ENCODE assay signal across 10 cellular contexts in the genomic region with DNA sequence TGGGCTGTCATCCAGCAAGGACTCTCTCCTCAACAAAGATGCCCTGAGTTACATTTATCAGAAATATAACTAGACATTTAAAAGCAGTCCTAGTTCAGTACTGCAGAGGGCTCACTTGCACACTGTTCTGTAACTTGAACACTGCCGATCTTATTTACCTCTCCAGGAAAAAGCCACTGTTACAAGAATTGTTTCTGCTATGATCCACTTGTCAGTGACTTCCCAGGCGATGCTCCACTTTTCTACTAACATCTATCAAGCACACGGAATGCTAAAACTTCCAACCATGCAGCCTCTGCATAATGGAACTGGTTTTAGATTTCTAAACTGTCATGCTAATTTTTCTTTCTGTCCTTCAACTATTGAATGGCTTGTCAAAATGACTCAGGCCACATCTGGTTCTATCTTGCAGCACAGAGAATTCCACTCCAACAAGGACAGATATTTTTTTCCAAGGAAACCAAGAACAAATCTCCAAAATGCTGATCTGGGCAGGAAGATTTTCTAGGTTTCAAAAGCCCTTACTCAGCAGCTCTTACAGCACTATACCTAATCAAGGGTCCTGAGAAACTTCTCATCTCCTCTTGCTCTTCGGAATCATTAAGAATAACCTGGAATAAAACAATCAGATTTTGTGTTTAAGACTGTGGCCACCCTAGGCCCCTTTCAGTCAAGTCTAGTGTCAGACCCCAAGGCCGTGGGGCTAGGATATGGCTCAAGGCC. TPM values are rescaled to one million over a fixed set of nuclear protein-coding genes. Genes with fewer than 3 reads are reported as not detected.
DNase-seq lines count a peak whose midpoint lies in the region; ATAC-seq and TF ChIP-seq lines count a peak whose summit lies in the region.
"Had no signal": no experiment of that assay in that cellular context is flagged by ENCODE, and none has a peak within 500 bp of the region (broad histone marks: within the 10 kb centered on the region; RNA-seq: fewer than 3 reads in every experiment).

No MANE protein-coding gene starts in this region.

- no peaks in the 10 kb centered on the region for H3K36me3 ChIP-seq in ACC112 (ENCODE audit: insufficient read depth, low read length)
- peaks cover 61% of the 10 kb centered on the region for H3K36me3 ChIP-seq in left ventricle myocardium inferior
- no peaks in the 10 kb centered on the region for H3K36me3 ChIP-seq in H7 (replicated peaks; ENCODE audit: control insufficient read depth, insufficient read depth, low read length)

- DNase-seq in HFFc6 (peak; percentile 58), SW480 (ENCODE audit: low spot score) (peak; percentile 39), left ventricle myocardium inferior (no peak), H7 (no peak), NCI-H2196 (lab: John Stamatoyannopoulos, UW; ENCODE audit: unreplicated experiment) (no peak)
- DNase-seq: effector memory CD8-positive, alpha-beta T cell had no signal

- peak; percentile 73 for TF ChIP-seq CTCF in HFFc6 (IDR thresholded peaks at IDR 0.05)
- TF ChIP-seq CTCF in left ventricle myocardium inferior (IDR thresholded peaks at IDR 0.05; ENCODE audit: borderline replicate concordance): peak; percentile 58

- no peaks in the 10 kb centered on the region for H3K27me3 Mint-ChIP-seq in HFFc6 (ENCODE audit: insufficient read depth)
- H3K27me3 Mint-ChIP-seq: effector memory CD8-positive, alpha-beta T cell had no signal

- peak overlapping the region; percentile 21 for H2AFZ ChIP-seq in ACC112 (ENCODE audit: low read length, unreplicated experiment)

- no peaks in the 10 kb centered on the region for H3K9me3 Mint-ChIP-seq in HFFc6

- H3K27ac ChIP-seq in ACC112 (ENCODE audit: low read depth, low read length): no peak overlapping the region
- H3K27ac ChIP-seq in left ventricle myocardium inferior (replicated peaks): no peak overlapping the region

- H3K27me3 ChIP-seq in ACC112 (ENCODE audit: insufficient read depth, low read length) (no peaks in the 10 kb centered on the region), left ventricle myocardium inferior (ENCODE audit: low read depth) (no peaks in the 10 kb centered on the region), H7 (ENCODE audit: control insufficient read depth, insufficient read depth, low read length) (no peaks in the 10 kb centered on the region)

- peaks cover 23% of the 10 kb centered on the region for H3K4me1 Mint-ChIP-seq in HFFc6 (ENCODE audit: low read depth)

- H3K36me3 Mint-ChIP-seq in HFFc6 (ENCODE audit: low read depth): no peaks in the 10 kb centered on the region; the same call in 1 of the 2 replicates

- no peaks in the 10 kb centered on the region for H3K79me2 ChIP-seq in ACC112 (ENCODE audit: control insufficient read depth, insufficient read depth, low read length, unreplicated experiment)

- ATAC-seq in GM19397 (IDR thresholded peaks at IDR 0.05; ENCODE audit: unreplicated experiment) (no peak), HG03457 (IDR thresholded peaks at IDR 0.05; ENCODE audit: unreplicated experiment) (no peak)
- ATAC-seq: effector memory CD8-positive, alpha-beta T cell had no signal

- H3K4me1 ChIP-seq in ACC112 (ENCODE audit: control insufficient read depth, insufficient read depth, low read length, unreplicated experiment) (no peaks in the 10 kb centered on the region), left ventricle myocardium inferior (no peaks in the 10 kb centered on the region)

- H3K27ac Mint-ChIP-seq in HFFc6: no peak overlapping the region
- H3K27ac Mint-ChIP-seq: effector memory CD8-positive, alpha-beta T cell had no signal

- H3K4me3 ChIP-seq in ACC112 (ENCODE audit: low read depth, low read length): no peak overlapping the region
- H3K4me3 ChIP-seq in left ventricle myocardium inferior: no peak overlapping the region
- H3K4me3 ChIP-seq in H7 (ENCODE audit: insufficient read depth, low read depth, low read length): no peak overlapping the region

- intact Hi-C loops in left ventricle myocardium inferior (cut with micrococcal nuclease): no loop called here

- H3K9me3 ChIP-seq in left ventricle myocardium inferior (replicated peaks): no peaks in the 10 kb centered on the region

- no peak overlapping the region for H3K4me3 Mint-ChIP-seq in HFFc6
- H3K4me3 Mint-ChIP-seq: effector memory CD8-positive, alpha-beta T cell had no signal

RNA-seq across cellular contexts. Expression of gene SEC16B, which starts 9.9 kb away (rescaled TPM):
- total RNA-seq in HFFc6 (2021; fragmentation: NEBNext Ultra II Directional; extraction: Animal tissue kit (Norgen Biotek cat#: 25700)): 1 to 10 TPM; 1.7 to 3.2 (median 2.0) TPM
- 1.9 TPM for total RNA-seq in left ventricle myocardium inferior
- 0.87 and 2.2 TPM in 2 replicates for total RNA-seq in H7 (2014; rRNA removed; shearing (Covaris generic))
- total RNA-seq: T-helper 1 cell treated with Interleukin-12 subunit alpha and Interleukin-12 subunit beta and Interleukin-4 antibody, amounts not matched to agents 30 ng/mL and 1 ng/mL, for 36 hours had no signal

Comparison
In these comparisons a context has a peak if more than half of its experiments do, and no peak if none do; other contexts are left out.
1. DNase-seq: peak in HFFc6 (single experiment) and SW480 (single experiment); none in left ventricle myocardium inferior (single experiment), H7 (single experiment) and NCI-H2196 (single experiment).